In the genomic region with DNA sequence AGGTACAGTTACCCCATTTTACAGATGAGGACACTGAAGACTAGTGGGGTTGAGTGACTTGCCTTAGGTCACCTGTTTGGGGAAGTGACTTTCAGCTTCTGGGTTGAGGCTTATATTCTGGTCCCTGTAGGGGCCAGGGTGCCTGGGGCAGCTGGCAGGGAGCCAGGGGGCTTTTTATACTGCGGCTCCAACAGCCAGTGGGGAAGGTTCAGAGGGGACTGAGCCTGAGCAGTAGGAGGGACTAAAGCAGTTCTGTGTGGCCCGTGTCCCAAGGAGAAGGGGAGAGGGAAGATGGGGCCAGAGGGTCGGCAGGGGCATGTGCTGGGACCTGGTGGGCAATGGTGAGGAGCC, we compare ENCODE assay signal across 1 cellular context.
TF ChIP-seq lines count a peak whose summit lies in the region.

No MANE protein-coding gene starts in this region.

TF ChIP-seq in HepG2, 621 proteins besides CTCF, POLR2A, EP300 and RAD21:
- TF ChIP-seq ZNF629 (CRISPR knock-in tag; conservative IDR thresholded peaks at IDR 0.05) (peak; percentile 18; the same call in 1 of the 2 replicates), BRD4 (CRISPR knock-in tag; IDR thresholded peaks at IDR 0.05) (no peak)
TF ChIP-seq in HepG2: peak in this region for 1.
